8 cellular contexts compared by ENCODE assay signal in genomic region chr1:77538956-77539509, GRCh38.
A peak's percentile ranks its signal among the peaks of the same experiment; 100 is the strongest.
DNase-seq lines count a peak whose midpoint lies in the region; ATAC-seq and TF ChIP-seq lines count a peak whose summit lies in the region.

No MANE protein-coding gene starts in this region.

- ATAC-seq in stimulated activated naive CD8-positive, alpha-beta T cell treated with anti-CD3 and anti-CD28 coated beads, Interleukin-15, amount 100 ng/mL, for 72 hours, result peak; percentile 31
- no peak for ATAC-seq in stimulated activated naive CD8-positive, alpha-beta T cell treated with anti-CD3 and anti-CD28 coated beads, Interleukin-15, Interleukin-2, amounts not matched to agents 100 U/mL and 50 U/mL, for 24 hours
- peak; percentile 86 for ATAC-seq in HG03354 (IDR thresholded peaks at IDR 0.05; ENCODE audit: poor library complexity, severe bottlenecking, unreplicated experiment)
- peak; percentile 91 to 96 (median 92) for ATAC-seq in right lobe of liver
- no peak for ATAC-seq in CD8-positive, alpha-beta T cell

- no peak overlapping the region for H3K4me3 Mint-ChIP-seq in stimulated activated naive CD8-positive, alpha-beta T cell treated with anti-CD3 and anti-CD28 coated beads, Interleukin-15, amount 100 ng/mL, for 72 hours
- H3K4me3 Mint-ChIP-seq in CD8-positive, alpha-beta T cell, result no peak overlapping the region

- no peak for DNase-seq in stimulated activated naive CD8-positive, alpha-beta T cell treated with anti-CD3 and anti-CD28 coated beads, Interleukin-15, amount 100 ng/mL, for 72 hours
- no peak for DNase-seq in stimulated activated naive CD8-positive, alpha-beta T cell treated with anti-CD3 and anti-CD28 coated beads, Interleukin-15, Interleukin-2, amounts not matched to agents 100 U/mL and 50 U/mL, for 24 hours
- DNase-seq in adipocyte (ENCODE audit: low read depth), result peak; percentile 84
- DNase-seq in right lobe of liver, result no peak
- DNase-seq in NCI-H2227 (lab: John Stamatoyannopoulos, UW; ENCODE audit: unreplicated experiment), result no peak
- DNase-seq in RPMI8226, result no peak
- DNase-seq in CD8-positive, alpha-beta T cell, result no peak

- H3K27ac Mint-ChIP-seq in stimulated activated naive CD8-positive, alpha-beta T cell treated with anti-CD3 and anti-CD28 coated beads, Interleukin-15, amount 100 ng/mL, for 72 hours, result no peak overlapping the region
- H3K27ac Mint-ChIP-seq in CD8-positive, alpha-beta T cell, result no peak overlapping the region

- CTCF ChIA-PET in CD8-positive, alpha-beta T cell (lab: Charles Lee), result no interaction called here

- H3K27me3 ChIP-seq in adipocyte (replicated peaks; ENCODE audit: control insufficient read depth, insufficient read depth, low read length), result no peaks in the 10 kb centered on the region
- H3K27me3 ChIP-seq in right lobe of liver, result no peaks in the 10 kb centered on the region
- H3K27me3 ChIP-seq in CD8-positive, alpha-beta T cell (ENCODE audit: insufficient read depth, low read length), result no peaks in the 10 kb centered on the region

- H3K4me1 ChIP-seq in adipocyte (ENCODE audit: control insufficient read depth, insufficient read depth, low read length) (peaks cover 49% of the 10 kb centered on the region), right lobe of liver (peaks cover 0 to 18% (median 8%) of the 10 kb centered on the region in 4 donors)
- H3K4me1 ChIP-seq in CD8-positive, alpha-beta T cell (ENCODE audit: insufficient read depth, low read length), result peaks cover under 1% of the 10 kb centered on the region

- intact Hi-C loops in right lobe of liver (cut with DNase I), result no loop called here
- intact Hi-C loops in CD8-positive, alpha-beta T cell (cut with DNase I, micrococcal nuclease), result loop anchor here in 1 of 2 experiments (10.0 kb wide), 2 partner anchors 576 to 634 kb away; no protein-coding TSS in a partner anchor

- peak overlapping the region; percentile 79 for H3K9ac ChIP-seq in adipocyte (ENCODE audit: low read length)

- peaks cover 6% of the 10 kb centered on the region for H3K4me1 Mint-ChIP-seq in stimulated activated naive CD8-positive, alpha-beta T cell treated with anti-CD3 and anti-CD28 coated beads, Interleukin-15, amount 100 ng/mL, for 72 hours
- peaks cover under 1% of the 10 kb centered on the region for H3K4me1 Mint-ChIP-seq in CD8-positive, alpha-beta T cell (ENCODE audit: low read depth)

- H3K27me3 Mint-ChIP-seq in stimulated activated naive CD8-positive, alpha-beta T cell treated with anti-CD3 and anti-CD28 coated beads, Interleukin-15, amount 100 ng/mL, for 72 hours, result no peaks in the 10 kb centered on the region
- H3K27me3 Mint-ChIP-seq in CD8-positive, alpha-beta T cell (ENCODE audit: low read depth), result no peaks in the 10 kb centered on the region

- WGBS in right lobe of liver (ENCODE audit: insufficient coverage, low coverage, low lambda C conversion rate, missing lambda C conversion rate), result 8% methylated on average over 6 of the region's 7 CpGs

- H3K9me3 ChIP-seq in adipocyte (ENCODE audit: control insufficient read depth, low read length) (no peaks in the 10 kb centered on the region), right lobe of liver (no peaks in the 10 kb centered on the region)
- H3K9me3 ChIP-seq in CD8-positive, alpha-beta T cell (ENCODE audit: low read length), result no peaks in the 10 kb centered on the region

- H3K9me3 Mint-ChIP-seq in stimulated activated naive CD8-positive, alpha-beta T cell treated with anti-CD3 and anti-CD28 coated beads, Interleukin-15, amount 100 ng/mL, for 72 hours, result no peaks in the 10 kb centered on the region
- H3K9me3 Mint-ChIP-seq in CD8-positive, alpha-beta T cell, result no peaks in the 10 kb centered on the region

- POLR2A ChIA-PET in CD8-positive, alpha-beta T cell (lab: Charles Lee), result no interaction called here

- H3K4me3 ChIP-seq in adipocyte (ENCODE audit: low read length) (peak overlapping the region; percentile 55), right lobe of liver (no peak overlapping the region)
- no peak overlapping the region for H3K4me3 ChIP-seq in CD8-positive, alpha-beta T cell (ENCODE audit: low read depth, low read length)

- no peak for TF ChIP-seq CTCF in right lobe of liver (IDR thresholded peaks at IDR 0.05)
- no peak for TF ChIP-seq CTCF in CD8-positive, alpha-beta T cell (IDR thresholded peaks at IDR 0.05)

- TF ChIP-seq POLR2A in right lobe of liver (IDR thresholded peaks at IDR 0.05), result no peak

- H3K36me3 ChIP-seq in adipocyte (ENCODE audit: control insufficient read depth, insufficient read depth, low read length, severe bottlenecking) (no peaks in the 10 kb centered on the region), right lobe of liver (no peaks in the 10 kb centered on the region)
- peaks cover 6% of the 10 kb centered on the region for H3K36me3 ChIP-seq in CD8-positive, alpha-beta T cell (ENCODE audit: insufficient read depth, low read length)

- H3K36me3 Mint-ChIP-seq in CD8-positive, alpha-beta T cell, result peaks cover 47% of the 10 kb centered on the region

- peak overlapping the region in 2 of 3 donors; percentile 50 to 72 for H3K27ac ChIP-seq in right lobe of liver
- no peak overlapping the region for H3K27ac ChIP-seq in CD8-positive, alpha-beta T cell (ENCODE audit: low read depth, low read length)

Comparison
In these comparisons a context has a peak if more than half of its experiments do, and no peak if none do; other contexts are left out.
1. ATAC-seq: peak in stimulated activated naive CD8-positive, alpha-beta T cell treated with anti-CD3 and anti-CD28 coated beads, Interleukin-15, amount 100 ng/mL, for 72 hours (single experiment), HG03354 (single experiment) and right lobe of liver (4 of 4); none in stimulated activated naive CD8-positive, alpha-beta T cell treated with anti-CD3 and anti-CD28 coated beads, Interleukin-15, Interleukin-2, amounts not matched to agents 100 U/mL and 50 U/mL, for 24 hours (single experiment) and CD8-positive, alpha-beta T cell (single experiment).